ENCODE assay signal across 25 cellular contexts in the genomic region with DNA sequence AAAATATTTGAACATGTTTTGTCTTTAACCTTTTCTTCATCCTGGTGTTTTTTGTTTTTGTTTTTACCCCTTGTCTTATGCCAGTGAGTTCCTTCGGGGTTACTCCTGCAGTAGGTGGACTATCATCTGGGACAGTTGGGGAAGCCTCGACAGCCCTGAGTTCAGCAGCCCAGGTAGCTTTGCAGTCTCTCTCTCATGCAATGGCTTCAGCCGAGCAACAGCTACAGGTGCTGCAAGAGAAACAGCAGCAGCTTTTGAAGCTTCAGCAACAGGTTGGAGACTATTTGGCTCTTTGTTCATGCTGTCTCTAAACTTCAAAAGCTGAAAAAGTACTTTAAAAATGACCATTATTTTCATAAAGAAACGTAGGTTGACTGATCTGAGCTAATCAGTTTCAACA.
"Had no signal": no experiment of that assay in that cellular context is flagged by ENCODE, and none has a peak within 500 bp of the region (broad histone marks: within the 10 kb centered on the region; RNA-seq: fewer than 3 reads in every experiment).

No MANE protein-coding gene starts in this region.

- H3K27ac ChIP-seq: epithelial cell of prostate, esophagus squamous epithelium, gastrocnemius medialis, heart right ventricle, left lung, lower lobe of right lung had no signal

- H3K9me3 Mint-ChIP-seq: dendritic cell treated with granulocyte-macrophage colony-stimulating factor and Interleukin-4, amounts not matched to agents 40 ng/mL and 50 ng/mL, for 4 days; effector memory CD8-positive, alpha-beta T cell; endodermal cell; naive B cell; naive thymus-derived CD8-positive, alpha-beta T cell had no signal

- H3K27me3 Mint-ChIP-seq: dendritic cell treated with granulocyte-macrophage colony-stimulating factor and Interleukin-4, amounts not matched to agents 40 ng/mL and 50 ng/mL, for 4 days; effector memory CD8-positive, alpha-beta T cell; naive B cell; naive thymus-derived CD8-positive, alpha-beta T cell had no signal

- H3K27ac Mint-ChIP-seq: dendritic cell treated with granulocyte-macrophage colony-stimulating factor and Interleukin-4, amounts not matched to agents 40 ng/mL and 50 ng/mL, for 4 days; endodermal cell; mesothelial cell of epicardium had no signal

- ATAC-seq: effector memory CD8-positive, alpha-beta T cell; esophagus mucosa; gastrocnemius medialis; heart right ventricle; left cardiac atrium; left lung; left ventricle myocardium superior; lower lobe of right lung; mucosa of descending colon; naive thymus-derived CD8-positive, alpha-beta T cell had no signal

- H3K27me3 ChIP-seq: esophagus squamous epithelium, gastrocnemius medialis, heart right ventricle, left lung had no signal

- H3K4me1 Mint-ChIP-seq: mesothelial cell of epicardium had no signal

- H3K4me3 ChIP-seq: esophagus squamous epithelium, gastrocnemius medialis, heart right ventricle, left lung, lower lobe of right lung, mucosa of descending colon had no signal

- DNase-seq: cortex of kidney; effector CD8-positive, alpha-beta T cell; effector memory CD8-positive, alpha-beta T cell; endodermal cell; erythroblast; esophagus squamous epithelium; foreskin fibroblast; foreskin melanocyte; gastrocnemius medialis; glutamatergic neuron; head of caudate nucleus; heart right ventricle; hippocampal formation; left cardiac atrium; left lung; left ventricle myocardium superior; lower lobe of right lung; mesenchymal stem cell; mucosa of descending colon; naive B cell; naive thymus-derived CD8-positive, alpha-beta T cell had no signal

- H3K4me1 ChIP-seq: esophagus squamous epithelium, gastrocnemius medialis, heart right ventricle, left lung, lower lobe of right lung had no signal

- H3K4me3 Mint-ChIP-seq: dendritic cell treated with granulocyte-macrophage colony-stimulating factor and Interleukin-4, amounts not matched to agents 40 ng/mL and 50 ng/mL, for 4 days; effector memory CD8-positive, alpha-beta T cell; endodermal cell; mesothelial cell of epicardium; naive B cell; naive thymus-derived CD8-positive, alpha-beta T cell had no signal
